Comparison of ENCODE assay signal across 8 cellular contexts in the genomic region with DNA sequence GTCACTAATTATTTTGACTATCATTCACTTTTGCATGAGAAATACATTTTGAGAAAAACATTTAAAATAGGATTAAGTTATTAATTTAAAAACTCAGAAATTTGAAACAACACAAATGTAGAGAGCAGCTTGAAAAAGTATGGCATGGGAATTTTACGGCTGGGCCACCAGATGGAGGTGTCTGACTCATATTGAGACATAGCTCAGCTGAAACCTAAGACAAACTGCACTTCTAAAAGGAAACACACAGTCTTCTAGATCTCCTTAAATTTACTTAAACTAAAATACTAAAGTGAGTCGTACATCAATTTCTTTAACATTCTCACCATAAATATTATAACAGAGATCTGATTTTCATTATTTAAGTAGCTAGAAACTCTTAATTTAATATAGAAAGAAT. TPM values are rescaled to one million over a fixed set of nuclear protein-coding genes. Genes with fewer than 3 reads are reported as not detected.
DNase-seq lines count a peak whose midpoint lies in the region; ATAC-seq and TF ChIP-seq lines count a peak whose summit lies in the region.

No MANE protein-coding gene starts in this region.

- intact Hi-C loops in ascending aorta (cut with DNase I), result loop anchor here (10.0 kb wide), 2 partner anchors 244 to 704 kb away; a partner anchor contains a TSS

- H3K9me3 ChIP-seq in ascending aorta (no peaks in the 10 kb centered on the region), liver (ENCODE audit: control insufficient read depth in 4 of 4, low read length in 3 of 4) (no peaks in the 10 kb centered on the region), upper lobe of left lung (no peaks in the 10 kb centered on the region)

- H3K4me1 ChIP-seq in ascending aorta (no peaks in the 10 kb centered on the region), liver (ENCODE audit: control insufficient read depth in 4 of 4, insufficient read depth in 4 of 4, low read length in 3 of 4) (no peaks in the 10 kb centered on the region), upper lobe of left lung (no peaks in the 10 kb centered on the region)

- H3K27ac ChIP-seq in ascending aorta (no peak overlapping the region), liver (ENCODE audit: low read depth in 1 of 2, low read length in 2 of 2) (no peak overlapping the region), upper lobe of left lung (no peak overlapping the region)

- DNase-seq in COLO668 (lab: John Stamatoyannopoulos, UW; ENCODE audit: unreplicated experiment), result peak; percentile 27
- no peak for DNase-seq in LNCaP clone FGC (ENCODE audit: low read depth)
- no peak for DNase-seq in ascending aorta (ENCODE audit: low spot score in 2 of 2)
- no peak for DNase-seq in upper lobe of left lung
- DNase-seq in 8988T, result no peak

- H3K4me3 ChIP-seq in LNCaP clone FGC (ENCODE audit: low read depth, low read length) (no peak overlapping the region), ascending aorta (no peak overlapping the region), liver (ENCODE audit: low read depth in 1 of 3, low read length in 3 of 3) (no peak overlapping the region), upper lobe of left lung (no peak overlapping the region)

- TF ChIP-seq CTCF in LNCaP clone FGC (IDR thresholded peaks at IDR 0.05; ENCODE audit: control insufficient read depth, extremely low read depth, insufficient read depth) (peak; percentile 23; the same call in 1 of the 2 replicates), ascending aorta (IDR thresholded peaks at IDR 0.05) (peak in 2 of 3 experiments; percentile 46 to 47), liver (IDR thresholded peaks at IDR 0.05; ENCODE audit: low read depth, low read length, missing input control) (peak; percentile 25), upper lobe of left lung (IDR thresholded peaks at IDR 0.05) (no peak)

- WGBS in liver, result 10% methylated on average over 2 of the region's 2 CpGs
- 26 to 27% methylated on average over 2 of the region's 2 CpGs for WGBS in upper lobe of left lung, 2 donors

- H3K9ac ChIP-seq in liver (ENCODE audit: low read depth in 1 of 2, low read length in 2 of 2), result no peak overlapping the region

- peak; percentile 60 to 63 for TF ChIP-seq RAD21 in liver (IDR thresholded peaks at IDR 0.05)

- no peaks in the 10 kb centered on the region for H3K27me3 ChIP-seq in ascending aorta
- H3K27me3 ChIP-seq in liver (ENCODE audit: control insufficient read depth in 4 of 4, insufficient read depth in 4 of 4, low read length in 3 of 4), result peaks cover 0 to 2% (median 0%) of the 10 kb centered on the region in 4 donors
- no peaks in the 10 kb centered on the region for H3K27me3 ChIP-seq in upper lobe of left lung

- no peak for TF ChIP-seq EP300 in upper lobe of left lung (IDR thresholded peaks at IDR 0.05)

- ATAC-seq in GM19467 (IDR thresholded peaks at IDR 0.05; ENCODE audit: unreplicated experiment) (no peak), upper lobe of left lung (ENCODE audit: low FRiP score in 2 of 2) (no peak), GM21737 (IDR thresholded peaks at IDR 0.05; ENCODE audit: unreplicated experiment) (no peak)

- no peaks in the 10 kb centered on the region for H3K36me3 ChIP-seq in ascending aorta
- H3K36me3 ChIP-seq in liver (ENCODE audit: control insufficient read depth in 4 of 4, insufficient read depth in 3 of 4, low read depth in 1 of 4, low read length in 3 of 4), result no peaks in the 10 kb centered on the region
- no peaks in the 10 kb centered on the region for H3K36me3 ChIP-seq in upper lobe of left lung

- no peak for TF ChIP-seq POLR2A in upper lobe of left lung (IDR thresholded peaks at IDR 0.05)

TF ChIP-seq in liver, 16 proteins besides CTCF, POLR2A, EP300 and RAD21:
- no peak for TF ChIP-seq JUND (IDR thresholded peaks at IDR 0.05)
- TF ChIP-seq, protein P1, sequence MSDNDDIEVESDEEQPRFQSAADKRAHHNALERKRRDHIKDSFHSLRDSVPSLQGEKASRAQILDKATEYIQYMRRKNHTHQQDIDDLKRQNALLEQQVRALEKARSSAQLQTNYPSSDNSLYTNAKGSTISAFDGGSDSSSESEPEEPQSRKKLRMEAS (IDR thresholded peaks at IDR 0.05), result no peak
- no peak for TF ChIP-seq FOXA2 (IDR thresholded peaks at IDR 0.05)
- TF ChIP-seq, protein P2, sequence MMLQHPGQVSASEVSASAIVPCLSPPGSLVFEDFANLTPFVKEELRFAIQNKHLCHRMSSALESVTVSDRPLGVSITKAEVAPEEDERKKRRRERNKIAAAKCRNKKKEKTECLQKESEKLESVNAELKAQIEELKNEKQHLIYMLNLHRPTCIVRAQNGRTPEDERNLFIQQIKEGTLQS (IDR thresholded peaks at IDR 0.05), result no peak
- TF ChIP-seq TAF1 (conservative IDR thresholded peaks at IDR 0.05), result no peak
- no peak for TF ChIP-seq HNF4A (conservative IDR thresholded peaks at IDR 0.05)
- TF ChIP-seq, protein P3, sequence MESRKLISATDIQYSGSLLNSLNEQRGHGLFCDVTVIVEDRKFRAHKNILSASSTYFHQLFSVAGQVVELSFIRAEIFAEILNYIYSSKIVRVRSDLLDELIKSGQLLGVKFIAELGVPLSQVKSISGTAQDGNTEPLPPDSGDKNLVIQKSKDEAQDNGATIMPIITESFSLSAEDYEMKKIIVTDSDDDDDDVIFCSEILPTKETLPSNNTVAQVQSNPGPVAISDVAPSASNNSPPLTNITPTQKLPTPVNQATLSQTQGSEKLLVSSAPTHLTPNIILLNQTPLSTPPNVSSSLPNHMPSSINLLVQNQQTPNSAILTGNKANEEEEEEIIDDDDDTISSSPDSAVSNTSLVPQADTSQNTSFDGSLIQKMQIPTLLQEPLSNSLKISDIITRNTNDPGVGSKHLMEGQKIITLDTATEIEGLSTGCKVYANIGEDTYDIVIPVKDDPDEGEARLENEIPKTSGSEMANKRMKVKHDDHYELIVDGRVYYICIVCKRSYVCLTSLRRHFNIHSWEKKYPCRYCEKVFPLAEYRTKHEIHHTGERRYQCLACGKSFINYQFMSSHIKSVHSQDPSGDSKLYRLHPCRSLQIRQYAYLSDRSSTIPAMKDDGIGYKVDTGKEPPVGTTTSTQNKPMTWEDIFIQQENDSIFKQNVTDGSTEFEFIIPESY (IDR thresholded peaks at IDR 0.05), result no peak
- no peak for TF ChIP-seq NR2F2 (IDR thresholded peaks at IDR 0.05)
- no peak for TF ChIP-seq FOXA1 (IDR thresholded peaks at IDR 0.05)
- no peak for TF ChIP-seq GABPA (IDR thresholded peaks at IDR 0.05 in 1 of 2, conservative IDR thresholded peaks at IDR 0.05 in 1 of 2)
- TF ChIP-seq HNF4G (IDR thresholded peaks at IDR 0.05), result no peak
- TF ChIP-seq YY1 (IDR thresholded peaks at IDR 0.05), result no peak
- TF ChIP-seq SP1 (IDR thresholded peaks at IDR 0.05), result no peak
- TF ChIP-seq, protein P4, sequence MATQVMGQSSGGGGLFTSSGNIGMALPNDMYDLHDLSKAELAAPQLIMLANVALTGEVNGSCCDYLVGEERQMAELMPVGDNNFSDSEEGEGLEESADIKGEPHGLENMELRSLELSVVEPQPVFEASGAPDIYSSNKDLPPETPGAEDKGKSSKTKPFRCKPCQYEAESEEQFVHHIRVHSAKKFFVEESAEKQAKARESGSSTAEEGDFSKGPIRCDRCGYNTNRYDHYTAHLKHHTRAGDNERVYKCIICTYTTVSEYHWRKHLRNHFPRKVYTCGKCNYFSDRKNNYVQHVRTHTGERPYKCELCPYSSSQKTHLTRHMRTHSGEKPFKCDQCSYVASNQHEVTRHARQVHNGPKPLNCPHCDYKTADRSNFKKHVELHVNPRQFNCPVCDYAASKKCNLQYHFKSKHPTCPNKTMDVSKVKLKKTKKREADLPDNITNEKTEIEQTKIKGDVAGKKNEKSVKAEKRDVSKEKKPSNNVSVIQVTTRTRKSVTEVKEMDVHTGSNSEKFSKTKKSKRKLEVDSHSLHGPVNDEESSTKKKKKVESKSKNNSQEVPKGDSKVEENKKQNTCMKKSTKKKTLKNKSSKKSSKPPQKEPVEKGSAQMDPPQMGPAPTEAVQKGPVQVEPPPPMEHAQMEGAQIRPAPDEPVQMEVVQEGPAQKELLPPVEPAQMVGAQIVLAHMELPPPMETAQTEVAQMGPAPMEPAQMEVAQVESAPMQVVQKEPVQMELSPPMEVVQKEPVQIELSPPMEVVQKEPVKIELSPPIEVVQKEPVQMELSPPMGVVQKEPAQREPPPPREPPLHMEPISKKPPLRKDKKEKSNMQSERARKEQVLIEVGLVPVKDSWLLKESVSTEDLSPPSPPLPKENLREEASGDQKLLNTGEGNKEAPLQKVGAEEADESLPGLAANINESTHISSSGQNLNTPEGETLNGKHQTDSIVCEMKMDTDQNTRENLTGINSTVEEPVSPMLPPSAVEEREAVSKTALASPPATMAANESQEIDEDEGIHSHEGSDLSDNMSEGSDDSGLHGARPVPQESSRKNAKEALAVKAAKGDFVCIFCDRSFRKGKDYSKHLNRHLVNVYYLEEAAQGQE (IDR thresholded peaks at IDR 0.05), result no peak

RNA-seq across cellular contexts. Expression of a gene that starts 41.9 kb away (rescaled TPM):
- 149 TPM for total RNA-seq in ascending aorta
- total RNA-seq in liver, result 10 to 100 TPM in 1 of 2 donors, 1 to 10 TPM in 1; 1.1 to 10.9 TPM
- polyA plus RNA-seq in liver, result 1 to 10 TPM; 1.0 to 1.5 TPM
- total RNA-seq in upper lobe of left lung, result 10 to 100 TPM in 5 of 6 donors, 1 to 10 TPM in 1; 1.0 to 55.5 (median 23.5) TPM

Comparison
In these comparisons a context has a peak if more than half of its experiments do, and no peak if none do; other contexts are left out.
1. CTCF ChIP-seq: peak in LNCaP clone FGC (single experiment), ascending aorta (2 of 3) and liver (single experiment); none in upper lobe of left lung (0 of 6).